ENCODE assay signal across 22 cellular contexts in genomic region chr14:52397844-52398243, GRCh38.
"Had no signal": no experiment of that assay in that cellular context is flagged by ENCODE, and none has a peak within 500 bp of the region (broad histone marks: within the 10 kb centered on the region; RNA-seq: fewer than 3 reads in every experiment).

No MANE protein-coding gene starts in this region.

- H3K27me3 Mint-ChIP-seq: activated naive CD8-positive, alpha-beta T cell had no signal

- H3K9me3 ChIP-seq: colonic mucosa, lower lobe of right lung, neutrophil had no signal

- H3K9me3 Mint-ChIP-seq: natural killer cell had no signal

- H3K4me1 ChIP-seq: colonic mucosa had no signal

- H3K4me3 Mint-ChIP-seq: activated CD4-positive, alpha-beta T cell treated with anti-CD3 and anti-CD28 coated beads for 36 hours; activated naive CD8-positive, alpha-beta T cell; activated T-helper 1 cell treated with anti-CD3 and anti-CD28 coated beads, Interleukin-12 subunit alpha, Interleukin-12 subunit beta, Interleukin-2, Interleukin-4 antibody, amounts not matched to agents 30 ng/mL and 10 ng/mL and 1 ng/mL, durations not matched to agents 14 hours and 24 hours and 36 hours; endodermal cell; natural killer cell; T-helper 2 cell treated with Interferon-gamma antibody and Interleukin-4, amounts not matched to agents 5 μg/mL and 100 μg/mL, for 36 hours; WTC11 had no signal

- DNase-seq: activated CD4-positive, alpha-beta T cell treated with anti-CD3 and anti-CD28 coated beads for 36 hours; activated CD4-positive, alpha-beta T cell treated with anti-CD3 and anti-CD28 coated beads, Interleukin-2, amount 50 U/mL, for 48 hours; activated gamma-delta T cell treated with Interleukin-2 at 50 U/mL for 16 hours; amygdala; colonic mucosa; endodermal cell; hippocampal formation; islet precursor cell; left colon; lower lobe of right lung; natural killer cell; stimulated activated CD4-positive, alpha-beta T cell treated with anti-CD3 and anti-CD28 coated beads, Interleukin-12 subunit alpha, Interleukin-12 subunit beta, amount 100 ng/mL, for 4 hours; stimulated activated CD4-positive, alpha-beta T cell treated with anti-CD3 and anti-CD28 coated beads, Interleukin-1b, Interleukin-23, amount 100 ng/mL, for 48 hours; stimulated activated CD8-positive, alpha-beta memory T cell treated with anti-CD3 and anti-CD28 coated beads, Interleukin-4, amount 100 ng/mL, for 48 hours; stimulated activated naive CD4-positive, alpha-beta T cell; upper lobe of right lung had no signal

- H3K27ac Mint-ChIP-seq: activated CD4-positive, alpha-beta T cell treated with anti-CD3 and anti-CD28 coated beads for 36 hours; activated naive CD8-positive, alpha-beta T cell; activated T-helper 1 cell treated with anti-CD3 and anti-CD28 coated beads, Interleukin-12 subunit alpha, Interleukin-12 subunit beta, Interleukin-2, Interleukin-4 antibody, amounts not matched to agents 30 ng/mL and 10 ng/mL and 1 ng/mL, durations not matched to agents 14 hours and 24 hours and 36 hours; endodermal cell; natural killer cell; T-helper 2 cell treated with Interferon-gamma antibody and Interleukin-4, amounts not matched to agents 5 μg/mL and 100 μg/mL, for 36 hours; WTC11 had no signal

- ATAC-seq: activated CD4-positive, alpha-beta T cell treated with anti-CD3 and anti-CD28 coated beads for 36 hours; left colon; lower lobe of right lung; natural killer cell; upper lobe of right lung; WTC11 had no signal

- H3K4me3 ChIP-seq: colonic mucosa, lower lobe of right lung, upper lobe of right lung had no signal

- H3K27me3 ChIP-seq: colonic mucosa, neutrophil, upper lobe of right lung had no signal

- H3K36me3 ChIP-seq: colonic mucosa, lower lobe of right lung, neutrophil, upper lobe of right lung had no signal

- H3K27ac ChIP-seq: colonic mucosa, epithelial cell of prostate, lower lobe of right lung, neutrophil, upper lobe of right lung had no signal
